In the genomic region with DNA sequence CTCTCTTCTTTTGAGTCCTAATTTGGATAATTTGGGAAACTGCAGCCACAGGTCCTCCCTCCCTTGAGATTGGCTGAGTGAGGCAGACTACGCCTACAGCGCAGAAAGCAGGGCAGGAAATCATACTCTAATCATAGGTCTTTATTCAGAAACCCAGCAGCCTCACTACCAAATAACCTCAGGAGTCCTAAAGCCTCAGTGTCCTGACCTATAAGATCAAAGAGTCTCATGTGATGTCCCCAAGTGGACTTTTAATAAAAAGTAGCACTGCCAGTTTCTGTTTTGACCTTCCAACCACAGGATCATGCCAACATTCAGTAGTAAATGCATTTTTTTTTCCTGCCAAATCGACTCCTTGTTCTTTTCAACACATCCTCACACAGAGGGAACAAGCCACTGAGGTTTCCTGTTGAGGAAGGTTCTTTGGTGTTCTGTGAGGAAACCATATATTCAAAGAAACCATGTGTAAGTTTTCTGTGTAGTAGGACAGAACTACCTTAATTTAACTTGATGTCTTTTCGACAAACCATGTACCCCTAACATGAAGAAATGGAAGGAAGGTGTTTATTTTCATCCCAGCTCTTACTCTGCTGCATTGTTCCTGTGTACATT, we compare ENCODE assay signal across 9 cellular contexts.
DNase-seq lines count a peak whose midpoint lies in the region; ATAC-seq and FAIRE-seq lines count a peak whose summit lies in the region.
"Had no signal": no experiment of that assay in that cellular context is flagged by ENCODE, and none has a peak within 500 bp of the region (broad histone marks: within the 10 kb centered on the region; RNA-seq: fewer than 3 reads in every experiment).

No MANE protein-coding gene starts in this region.

- H3K4me1 ChIP-seq in mucosa of rectum (ENCODE audit: control insufficient read depth in 2 of 2, insufficient read depth in 2 of 2, low read length in 2 of 2), result peaks cover 54 to 57% of the 10 kb centered on the region in 2 donors

- whole genome bisulfite sequencing in adipose tissue, 3 donors, result 37 to 80% (median 41%) methylated on average over 4 of the region's 4 CpGs

- peak overlapping the region; percentile 50 to 69 for H3K9ac ChIP-seq in mucosa of rectum (ENCODE audit: low read depth in 1 of 2, low read length in 2 of 2)
- H3K9ac ChIP-seq: KMS-11 had no signal

- no peaks in the 10 kb centered on the region for H3K9me3 ChIP-seq in mucosa of rectum (ENCODE audit: control insufficient read depth in 2 of 2, low read length in 2 of 2)

- ATAC-seq in GM21447 (IDR thresholded peaks at IDR 0.05; ENCODE audit: unreplicated experiment), result no peak

- peak; percentile 70 for DNase-seq in Jurkat, Clone E6-1 (ENCODE audit: low read depth, low spot score)
- no peak for DNase-seq in DMS79 (lab: John Stamatoyannopoulos, UW)
- no peak for DNase-seq in islet precursor cell
- DNase-seq in T-helper 9 cell, result no peak

- no peaks in the 10 kb centered on the region for H3K36me3 ChIP-seq in mucosa of rectum (ENCODE audit: control insufficient read depth in 2 of 2, insufficient read depth in 2 of 2, low read length in 2 of 2)

- peak; percentile 72 for FAIRE-seq in A204.1 (lab: Jason Lieb, UNC)

- no peak overlapping the region for H3K4me3 ChIP-seq in Jurkat, Clone E6-1 (ENCODE audit: low read length)
- H3K4me3 ChIP-seq in mucosa of rectum (ENCODE audit: low read length in 2 of 2), result peak overlapping the region in 1 of 2 donors; percentile 45

- H3K27ac ChIP-seq in adipose tissue (ENCODE audit: low read depth, low read length), result peak overlapping the region; percentile 5
- H3K27ac ChIP-seq in mucosa of rectum (ENCODE audit: low read depth in 2 of 2, low read length in 2 of 2), result peak overlapping the region; percentile 93 to 95
- H3K27ac ChIP-seq: KMS-11 had no signal

- H3K27me3 ChIP-seq in mucosa of rectum (ENCODE audit: control insufficient read depth in 2 of 2, insufficient read depth in 2 of 2, low read length in 2 of 2), result no peaks in the 10 kb centered on the region
